Comparison of ENCODE assay signal across 1 cellular context in the genomic region with DNA sequence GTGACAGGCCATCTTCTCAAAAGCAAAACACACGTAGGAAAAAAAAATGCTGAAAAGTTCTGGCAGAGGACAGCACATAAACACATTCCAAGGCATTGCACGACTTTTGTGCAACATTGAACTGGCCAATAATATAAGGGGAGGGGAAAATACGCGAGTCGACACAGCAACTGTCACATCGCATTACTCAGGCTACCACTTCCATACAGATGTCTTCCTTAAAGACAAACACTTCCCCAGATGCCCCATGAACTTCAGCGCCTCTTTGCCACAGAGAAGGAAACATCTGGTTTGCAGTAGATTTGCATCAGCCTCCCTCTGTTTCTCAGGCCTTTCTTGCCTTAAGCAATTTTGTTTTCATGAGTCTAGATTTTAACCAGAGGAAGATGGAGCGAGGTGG.
TF ChIP-seq lines count a peak whose summit lies in the region.

No MANE protein-coding gene starts in this region.

TF ChIP-seq in WTC11, 78 proteins besides CTCF, POLR2A, EP300 and RAD21 (continued from another document):
- TF ChIP-seq, protein P1, sequence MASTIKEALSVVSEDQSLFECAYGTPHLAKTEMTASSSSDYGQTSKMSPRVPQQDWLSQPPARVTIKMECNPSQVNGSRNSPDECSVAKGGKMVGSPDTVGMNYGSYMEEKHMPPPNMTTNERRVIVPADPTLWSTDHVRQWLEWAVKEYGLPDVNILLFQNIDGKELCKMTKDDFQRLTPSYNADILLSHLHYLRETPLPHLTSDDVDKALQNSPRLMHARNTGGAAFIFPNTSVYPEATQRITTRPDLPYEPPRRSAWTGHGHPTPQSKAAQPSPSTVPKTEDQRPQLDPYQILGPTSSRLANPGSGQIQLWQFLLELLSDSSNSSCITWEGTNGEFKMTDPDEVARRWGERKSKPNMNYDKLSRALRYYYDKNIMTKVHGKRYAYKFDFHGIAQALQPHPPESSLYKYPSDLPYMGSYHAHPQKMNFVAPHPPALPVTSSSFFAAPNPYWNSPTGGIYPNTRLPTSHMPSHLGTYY (CRISPR knock-in tag; IDR thresholded peaks at IDR 0.05) = no peak
- TF ChIP-seq ZNF671 (CRISPR knock-in tag; IDR thresholded peaks at IDR 0.05) (no peak), NR1H2 (CRISPR knock-in tag; IDR thresholded peaks at IDR 0.05) (no peak), CBFB (CRISPR knock-in tag; IDR thresholded peaks at IDR 0.05; ENCODE audit: low read depth) (no peak), ZNF121 (CRISPR knock-in tag; IDR thresholded peaks at IDR 0.05) (no peak), ZNF219 (CRISPR knock-in tag; IDR thresholded peaks at IDR 0.05; ENCODE audit: borderline replicate concordance) (no peak), NR2C2 (CRISPR knock-in tag; IDR thresholded peaks at IDR 0.05) (no peak)
- TF ChIP-seq, protein P2, sequence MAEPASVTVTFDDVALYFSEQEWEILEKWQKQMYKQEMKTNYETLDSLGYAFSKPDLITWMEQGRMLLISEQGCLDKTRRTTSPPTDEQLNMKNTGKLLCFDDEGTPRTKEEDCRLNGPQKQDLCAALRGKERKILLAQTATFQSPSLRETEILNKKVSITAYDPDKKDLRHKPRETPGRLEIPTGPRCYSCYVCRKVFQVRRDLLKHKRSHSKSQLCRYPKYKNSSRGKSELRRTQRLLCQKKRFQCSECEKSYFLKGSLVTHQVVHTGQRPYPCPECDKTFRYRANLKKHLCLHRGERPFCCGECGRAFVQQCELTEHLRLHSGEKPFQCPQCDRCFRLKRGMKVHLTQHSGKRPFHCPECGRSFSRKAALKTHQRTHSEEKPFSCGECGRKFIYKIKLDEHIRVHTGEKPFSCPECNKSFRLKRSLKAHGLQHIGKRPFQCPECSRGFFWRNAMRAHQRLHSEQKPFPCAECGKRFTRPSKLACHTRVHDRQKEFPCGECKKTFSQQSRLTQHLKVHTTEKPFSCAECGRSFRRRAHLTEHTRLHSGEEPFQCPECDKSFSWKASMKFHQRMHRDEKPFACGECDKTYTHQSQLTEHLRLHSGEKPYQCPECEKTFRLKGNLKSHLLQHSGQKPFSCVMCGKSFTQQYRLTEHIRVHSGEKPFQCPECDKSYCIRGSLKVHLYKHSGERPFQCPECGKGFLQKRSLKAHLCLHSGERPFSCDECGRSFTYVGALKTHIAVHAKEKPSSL (CRISPR knock-in tag; conservative IDR thresholded peaks at IDR 0.05) = no peak
- TF ChIP-seq, protein P3, sequence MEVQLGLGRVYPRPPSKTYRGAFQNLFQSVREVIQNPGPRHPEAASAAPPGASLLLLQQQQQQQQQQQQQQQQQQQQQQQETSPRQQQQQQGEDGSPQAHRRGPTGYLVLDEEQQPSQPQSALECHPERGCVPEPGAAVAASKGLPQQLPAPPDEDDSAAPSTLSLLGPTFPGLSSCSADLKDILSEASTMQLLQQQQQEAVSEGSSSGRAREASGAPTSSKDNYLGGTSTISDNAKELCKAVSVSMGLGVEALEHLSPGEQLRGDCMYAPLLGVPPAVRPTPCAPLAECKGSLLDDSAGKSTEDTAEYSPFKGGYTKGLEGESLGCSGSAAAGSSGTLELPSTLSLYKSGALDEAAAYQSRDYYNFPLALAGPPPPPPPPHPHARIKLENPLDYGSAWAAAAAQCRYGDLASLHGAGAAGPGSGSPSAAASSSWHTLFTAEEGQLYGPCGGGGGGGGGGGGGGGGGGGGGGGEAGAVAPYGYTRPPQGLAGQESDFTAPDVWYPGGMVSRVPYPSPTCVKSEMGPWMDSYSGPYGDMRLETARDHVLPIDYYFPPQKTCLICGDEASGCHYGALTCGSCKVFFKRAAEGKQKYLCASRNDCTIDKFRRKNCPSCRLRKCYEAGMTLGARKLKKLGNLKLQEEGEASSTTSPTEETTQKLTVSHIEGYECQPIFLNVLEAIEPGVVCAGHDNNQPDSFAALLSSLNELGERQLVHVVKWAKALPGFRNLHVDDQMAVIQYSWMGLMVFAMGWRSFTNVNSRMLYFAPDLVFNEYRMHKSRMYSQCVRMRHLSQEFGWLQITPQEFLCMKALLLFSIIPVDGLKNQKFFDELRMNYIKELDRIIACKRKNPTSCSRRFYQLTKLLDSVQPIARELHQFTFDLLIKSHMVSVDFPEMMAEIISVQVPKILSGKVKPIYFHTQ (CRISPR knock-in tag; IDR thresholded peaks at IDR 0.05) = no peak
